1 cellular context compared by ENCODE assay signal in the genomic region with DNA sequence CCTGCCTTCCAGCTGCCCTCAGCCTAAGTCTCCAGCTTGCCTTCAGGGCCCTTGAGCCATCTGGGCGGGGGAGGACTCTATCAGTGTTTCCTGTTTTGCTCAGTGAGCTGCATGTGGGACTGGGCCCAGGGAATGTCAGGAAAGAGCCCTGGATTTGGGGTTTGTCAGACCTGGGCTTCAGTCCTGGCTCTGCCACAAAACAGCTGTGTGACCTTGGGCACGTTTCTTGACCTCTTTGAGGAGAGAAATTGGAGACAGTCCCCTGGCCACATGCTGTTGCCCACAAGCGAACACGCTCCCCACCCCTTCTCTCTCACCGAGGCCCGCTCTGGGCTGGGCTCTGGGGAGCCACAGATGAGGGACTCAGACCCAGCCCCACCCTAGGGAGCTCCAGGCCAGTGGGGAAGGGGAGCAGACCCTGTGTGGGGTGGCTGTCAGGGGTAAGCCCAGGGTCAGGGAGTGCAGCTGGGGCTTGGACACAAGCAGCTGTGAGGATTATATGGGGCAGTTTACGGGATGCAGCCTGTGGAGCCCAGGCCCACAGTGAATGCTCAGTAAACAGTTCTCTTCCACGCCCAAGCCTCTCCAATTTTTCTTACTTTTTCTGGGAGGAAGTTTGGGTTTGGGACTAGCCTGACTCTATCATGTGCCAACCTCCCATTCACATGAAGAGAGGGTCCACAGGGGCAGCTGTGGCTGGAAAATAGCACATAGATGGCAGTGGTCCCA.
TF ChIP-seq lines count a peak whose summit lies in the region.

No MANE protein-coding gene starts in this region.

TF ChIP-seq in HEK293, 187 proteins besides CTCF, POLR2A, EP300 and RAD21 (continued from another document):
- TF ChIP-seq ZIC2 (tag by site-specific recombination; IDR thresholded peaks at IDR 0.05) = peak; percentile 49
- TF ChIP-seq, protein P1, sequence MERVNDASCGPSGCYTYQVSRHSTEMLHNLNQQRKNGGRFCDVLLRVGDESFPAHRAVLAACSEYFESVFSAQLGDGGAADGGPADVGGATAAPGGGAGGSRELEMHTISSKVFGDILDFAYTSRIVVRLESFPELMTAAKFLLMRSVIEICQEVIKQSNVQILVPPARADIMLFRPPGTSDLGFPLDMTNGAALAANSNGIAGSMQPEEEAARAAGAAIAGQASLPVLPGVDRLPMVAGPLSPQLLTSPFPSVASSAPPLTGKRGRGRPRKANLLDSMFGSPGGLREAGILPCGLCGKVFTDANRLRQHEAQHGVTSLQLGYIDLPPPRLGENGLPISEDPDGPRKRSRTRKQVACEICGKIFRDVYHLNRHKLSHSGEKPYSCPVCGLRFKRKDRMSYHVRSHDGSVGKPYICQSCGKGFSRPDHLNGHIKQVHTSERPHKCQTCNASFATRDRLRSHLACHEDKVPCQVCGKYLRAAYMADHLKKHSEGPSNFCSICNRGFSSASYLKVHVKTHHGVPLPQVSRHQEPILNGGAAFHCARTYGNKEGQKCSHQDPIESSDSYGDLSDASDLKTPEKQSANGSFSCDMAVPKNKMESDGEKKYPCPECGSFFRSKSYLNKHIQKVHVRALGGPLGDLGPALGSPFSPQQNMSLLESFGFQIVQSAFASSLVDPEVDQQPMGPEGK (tag by site-specific recombination; IDR thresholded peaks at IDR 0.05) = no peak
